15 cellular contexts compared by ENCODE assay signal in the genomic region with DNA sequence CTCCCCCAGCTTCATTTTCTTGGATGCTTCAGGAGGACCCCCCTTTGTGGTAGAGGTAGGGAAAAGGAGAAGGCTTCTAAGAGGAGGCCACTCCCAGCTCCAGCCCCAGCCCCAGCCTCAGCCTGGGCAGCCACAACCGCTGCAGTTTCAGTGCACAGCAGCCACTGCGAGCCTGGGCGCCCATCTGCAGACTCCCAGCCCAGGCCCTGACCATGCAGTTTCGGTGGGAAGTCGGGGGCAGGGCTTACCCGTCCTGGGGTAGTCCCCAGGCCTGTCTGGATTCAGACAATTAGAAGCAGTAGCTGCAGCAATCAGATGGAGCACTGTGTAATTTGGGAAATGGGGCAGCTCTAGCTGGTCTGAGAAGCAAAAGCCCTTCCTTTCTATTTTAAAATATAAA. TPM values are rescaled to one million over a fixed set of nuclear protein-coding genes. Genes with fewer than 3 reads are reported as not detected.
DNase-seq lines count a peak whose midpoint lies in the region; ATAC-seq and TF ChIP-seq lines count a peak whose summit lies in the region.
"Had no signal": no experiment of that assay in that cellular context is flagged by ENCODE, and none has a peak within 500 bp of the region (broad histone marks: within the 10 kb centered on the region; RNA-seq: fewer than 3 reads in every experiment).

No MANE protein-coding gene starts in this region.

- CTCF ChIA-PET in T-cell (lab: Charles Lee): interaction anchor here in 1 of 2 donors (0.5 kb wide), 1 partner anchor 103 kb away, joined by 4 read pairs; no protein-coding TSS in a partner anchor

- DNase-seq in mucosa of descending colon (peak in 2 of 3 donors; percentile 64 to 68), DMS79 (lab: John Stamatoyannopoulos, UW) (no peak), T-cell (no peak), superior temporal gyrus (ENCODE audit: extremely low spot score) (no peak)
- no peak for DNase-seq in activated CD4-positive, CD25-positive, alpha-beta regulatory T cell (lab: John Stamatoyannopoulos, UW)
- DNase-seq: activated CD4-positive, alpha-beta memory T cell treated with anti-CD3 and anti-CD28 coated beads, Interleukin-2, amount 10 ng/mL, durations not matched to agents 7 days and 5 days; foreskin fibroblast; HFFc6; NCI-H1105; small intestine had no signal

- no peak for TF ChIP-seq CTCF in mucosa of descending colon (IDR thresholded peaks at IDR 0.05)

- H3K36me3 Mint-ChIP-seq in T-cell: no peaks in the 10 kb centered on the region

- peaks cover 16 to 19% (median 16%) of the 10 kb centered on the region in 3 donors for H3K4me1 Mint-ChIP-seq in T-cell

- H3K4me1 ChIP-seq in mucosa of descending colon (ENCODE audit: low read depth): peaks cover 29% of the 10 kb centered on the region
- H3K4me1 ChIP-seq: breast epithelium had no signal

- no peaks in the 10 kb centered on the region for H3K9me3 ChIP-seq in mucosa of descending colon
- H3K9me3 ChIP-seq: breast epithelium had no signal

- H3K27ac Mint-ChIP-seq in T-cell: no peak overlapping the region
- H3K27ac Mint-ChIP-seq: activated CD4-positive, alpha-beta memory T cell treated with anti-CD3 and anti-CD28 coated beads, Interleukin-2, amount 10 ng/mL, durations not matched to agents 7 days and 5 days; HFFc6 had no signal

- H3K4me3 ChIP-seq in mucosa of descending colon: no peak overlapping the region
- H3K4me3 ChIP-seq: breast epithelium had no signal

- H3K4me3 Mint-ChIP-seq in T-cell: no peak overlapping the region
- H3K4me3 Mint-ChIP-seq: activated CD4-positive, alpha-beta memory T cell treated with anti-CD3 and anti-CD28 coated beads, Interleukin-2, amount 10 ng/mL, durations not matched to agents 7 days and 5 days; HFFc6 had no signal

- POLR2A ChIA-PET in T-cell (lab: Charles Lee): no interaction called here

- no peaks in the 10 kb centered on the region for H3K9me3 Mint-ChIP-seq in T-cell
- H3K9me3 Mint-ChIP-seq: activated CD4-positive, alpha-beta memory T cell treated with anti-CD3 and anti-CD28 coated beads, Interleukin-2, amount 10 ng/mL, durations not matched to agents 7 days and 5 days; HFFc6 had no signal

- H3K36me3 ChIP-seq in mucosa of descending colon (ENCODE audit: low read depth): no peaks in the 10 kb centered on the region
- H3K36me3 ChIP-seq: breast epithelium had no signal

- peaks cover 8 to 22% of the 10 kb centered on the region in 2 donors for H3K27me3 Mint-ChIP-seq in T-cell

- peak; percentile 77 for ATAC-seq in GM18909 (IDR thresholded peaks at IDR 0.05; ENCODE audit: poor library complexity, unreplicated experiment)
- peak; percentile 71 for ATAC-seq in GM21717 (IDR thresholded peaks at IDR 0.05; ENCODE audit: unreplicated experiment)
- peak; percentile 62 for ATAC-seq in HG03521 (IDR thresholded peaks at IDR 0.05; ENCODE audit: unreplicated experiment)
- ATAC-seq in mucosa of descending colon: peak; percentile 1
- ATAC-seq in T-cell (replicated peaks in 1 of 4): no peak

- intact Hi-C loops in mucosa of descending colon (cut with DNase I, micrococcal nuclease): no loop called here

RNA-seq across cellular contexts. Expression of gene ITM2C, which starts 28.6 kb away (rescaled TPM):
- total RNA-seq in mucosa of descending colon: 1,000 to 10,000 TPM; 1,048 to 2,192 (median 2,113) TPM
- 10 to 100 TPM; 21.9 to 41.2 (median 34.8) TPM for total RNA-seq in T-cell

RNA-seq across cellular contexts. Expression of gene GPR55, which starts 31.7 kb away (rescaled TPM):
- total RNA-seq in mucosa of descending colon (1 to 10 TPM in 2 of 3 donors, under 1 TPM in 1; 0.99 to 1.1 (median 1.1) TPM), T-cell (10 to 100 TPM in 2 of 5 donors, 1 to 10 TPM in 3; 2.7 to 15.5 (median 7.8) TPM)
- total RNA-seq: Daoy, HFFc6 had no signal

Comparison
In these comparisons a context has a peak if more than half of its experiments do, and no peak if none do; other contexts are left out.
1. ATAC-seq: peak in GM18909 (single experiment), GM21717 (single experiment), HG03521 (single experiment) and mucosa of descending colon (single experiment); none in T-cell (0 of 4).
2. DNase-seq: peak in mucosa of descending colon (2 of 3); none in DMS79 (single experiment), T-cell (0 of 34), activated CD4-positive, CD25-positive, alpha-beta regulatory T cell (0 of 4) and superior temporal gyrus (single experiment).
3. RNA of gene ITM2C, which starts 28.6 kb away (total RNA-seq): 1,048 to 2,192 TPM in mucosa of descending colon; 21.9 to 41.2 TPM in T-cell; every median in the first group is over 10 times any median in the second.